1 cellular context compared by ENCODE assay signal in the genomic region with DNA sequence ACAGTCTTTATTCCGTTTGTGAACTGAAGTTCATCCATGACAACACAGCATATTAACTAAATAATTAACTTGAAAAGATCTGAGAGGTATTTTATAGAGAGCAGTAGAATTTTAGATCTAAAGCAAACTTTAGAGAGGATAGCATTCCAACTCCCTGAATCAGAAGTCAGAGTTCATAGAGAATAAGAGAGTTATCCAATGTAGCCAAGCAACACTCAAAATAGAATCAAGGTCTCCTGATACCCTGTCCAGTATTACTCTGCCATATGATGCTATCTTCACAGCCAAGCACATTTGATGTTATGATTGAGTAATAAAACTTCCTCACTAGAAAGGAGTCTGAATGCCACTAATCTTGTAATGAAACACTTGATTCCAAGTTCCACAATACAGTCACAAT.
TF ChIP-seq lines count a peak whose summit lies in the region.

No MANE protein-coding gene starts in this region.

TF ChIP-seq in SK-N-SH, 30 proteins besides CTCF, POLR2A, EP300 and RAD21 (continued from another document):
- TF ChIP-seq, protein P1, sequence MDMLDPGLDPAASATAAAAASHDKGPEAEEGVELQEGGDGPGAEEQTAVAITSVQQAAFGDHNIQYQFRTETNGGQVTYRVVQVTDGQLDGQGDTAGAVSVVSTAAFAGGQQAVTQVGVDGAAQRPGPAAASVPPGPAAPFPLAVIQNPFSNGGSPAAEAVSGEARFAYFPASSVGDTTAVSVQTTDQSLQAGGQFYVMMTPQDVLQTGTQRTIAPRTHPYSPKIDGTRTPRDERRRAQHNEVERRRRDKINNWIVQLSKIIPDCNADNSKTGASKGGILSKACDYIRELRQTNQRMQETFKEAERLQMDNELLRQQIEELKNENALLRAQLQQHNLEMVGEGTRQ (IDR thresholded peaks at IDR 0.05; ENCODE audit: borderline replicate concordance, low read depth, low read length) = no peak
- no peak for TF ChIP-seq RFX5 (IDR thresholded peaks at IDR 0.05; ENCODE audit: low read length)
- no peak for TF ChIP-seq MXI1 (IDR thresholded peaks at IDR 0.05; ENCODE audit: low read depth, low read length)
- TF ChIP-seq FOSL2 (IDR thresholded peaks at IDR 0.05; ENCODE audit: borderline replicate concordance, low read depth) = no peak
- TF ChIP-seq SIN3A (IDR thresholded peaks at IDR 0.05; ENCODE audit: borderline replicate concordance, low read depth, low read length) = no peak
- TF ChIP-seq, protein P2, sequence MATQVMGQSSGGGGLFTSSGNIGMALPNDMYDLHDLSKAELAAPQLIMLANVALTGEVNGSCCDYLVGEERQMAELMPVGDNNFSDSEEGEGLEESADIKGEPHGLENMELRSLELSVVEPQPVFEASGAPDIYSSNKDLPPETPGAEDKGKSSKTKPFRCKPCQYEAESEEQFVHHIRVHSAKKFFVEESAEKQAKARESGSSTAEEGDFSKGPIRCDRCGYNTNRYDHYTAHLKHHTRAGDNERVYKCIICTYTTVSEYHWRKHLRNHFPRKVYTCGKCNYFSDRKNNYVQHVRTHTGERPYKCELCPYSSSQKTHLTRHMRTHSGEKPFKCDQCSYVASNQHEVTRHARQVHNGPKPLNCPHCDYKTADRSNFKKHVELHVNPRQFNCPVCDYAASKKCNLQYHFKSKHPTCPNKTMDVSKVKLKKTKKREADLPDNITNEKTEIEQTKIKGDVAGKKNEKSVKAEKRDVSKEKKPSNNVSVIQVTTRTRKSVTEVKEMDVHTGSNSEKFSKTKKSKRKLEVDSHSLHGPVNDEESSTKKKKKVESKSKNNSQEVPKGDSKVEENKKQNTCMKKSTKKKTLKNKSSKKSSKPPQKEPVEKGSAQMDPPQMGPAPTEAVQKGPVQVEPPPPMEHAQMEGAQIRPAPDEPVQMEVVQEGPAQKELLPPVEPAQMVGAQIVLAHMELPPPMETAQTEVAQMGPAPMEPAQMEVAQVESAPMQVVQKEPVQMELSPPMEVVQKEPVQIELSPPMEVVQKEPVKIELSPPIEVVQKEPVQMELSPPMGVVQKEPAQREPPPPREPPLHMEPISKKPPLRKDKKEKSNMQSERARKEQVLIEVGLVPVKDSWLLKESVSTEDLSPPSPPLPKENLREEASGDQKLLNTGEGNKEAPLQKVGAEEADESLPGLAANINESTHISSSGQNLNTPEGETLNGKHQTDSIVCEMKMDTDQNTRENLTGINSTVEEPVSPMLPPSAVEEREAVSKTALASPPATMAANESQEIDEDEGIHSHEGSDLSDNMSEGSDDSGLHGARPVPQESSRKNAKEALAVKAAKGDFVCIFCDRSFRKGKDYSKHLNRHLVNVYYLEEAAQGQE (IDR thresholded peaks at IDR 0.05; ENCODE audit: low read depth, low read length) = no peak
- no peak for TF ChIP-seq TCF12 (IDR thresholded peaks at IDR 0.05)
- TF ChIP-seq FOXM1 (IDR thresholded peaks at IDR 0.05; ENCODE audit: low read depth) = no peak
